ENCODE assay signal across 1 cellular context in the genomic region with DNA sequence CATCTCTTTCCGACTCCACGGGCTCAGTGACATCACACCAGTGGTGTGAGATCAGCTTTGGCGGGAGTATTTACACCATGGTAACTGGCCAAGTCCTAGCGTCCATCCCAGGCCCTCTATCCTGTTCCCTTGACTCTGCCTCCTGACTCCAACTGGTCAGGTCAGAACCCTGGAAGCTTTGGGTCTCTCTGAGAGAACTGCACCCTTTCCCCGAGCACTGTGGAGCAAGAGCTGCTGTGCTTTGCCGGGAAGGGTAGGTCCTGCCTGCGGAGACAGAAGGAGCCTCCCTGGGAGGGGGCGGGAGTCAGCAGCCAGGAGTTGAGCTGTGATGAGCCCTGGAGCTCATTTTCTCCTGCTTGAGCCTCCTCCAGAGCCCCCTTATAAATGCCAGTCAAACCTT.
TF ChIP-seq lines count a peak whose summit lies in the region.

No MANE protein-coding gene starts in this region.

TF ChIP-seq in WTC11, 78 proteins besides CTCF, POLR2A, EP300 and RAD21 (continued from another document):
- TF ChIP-seq, protein P1, sequence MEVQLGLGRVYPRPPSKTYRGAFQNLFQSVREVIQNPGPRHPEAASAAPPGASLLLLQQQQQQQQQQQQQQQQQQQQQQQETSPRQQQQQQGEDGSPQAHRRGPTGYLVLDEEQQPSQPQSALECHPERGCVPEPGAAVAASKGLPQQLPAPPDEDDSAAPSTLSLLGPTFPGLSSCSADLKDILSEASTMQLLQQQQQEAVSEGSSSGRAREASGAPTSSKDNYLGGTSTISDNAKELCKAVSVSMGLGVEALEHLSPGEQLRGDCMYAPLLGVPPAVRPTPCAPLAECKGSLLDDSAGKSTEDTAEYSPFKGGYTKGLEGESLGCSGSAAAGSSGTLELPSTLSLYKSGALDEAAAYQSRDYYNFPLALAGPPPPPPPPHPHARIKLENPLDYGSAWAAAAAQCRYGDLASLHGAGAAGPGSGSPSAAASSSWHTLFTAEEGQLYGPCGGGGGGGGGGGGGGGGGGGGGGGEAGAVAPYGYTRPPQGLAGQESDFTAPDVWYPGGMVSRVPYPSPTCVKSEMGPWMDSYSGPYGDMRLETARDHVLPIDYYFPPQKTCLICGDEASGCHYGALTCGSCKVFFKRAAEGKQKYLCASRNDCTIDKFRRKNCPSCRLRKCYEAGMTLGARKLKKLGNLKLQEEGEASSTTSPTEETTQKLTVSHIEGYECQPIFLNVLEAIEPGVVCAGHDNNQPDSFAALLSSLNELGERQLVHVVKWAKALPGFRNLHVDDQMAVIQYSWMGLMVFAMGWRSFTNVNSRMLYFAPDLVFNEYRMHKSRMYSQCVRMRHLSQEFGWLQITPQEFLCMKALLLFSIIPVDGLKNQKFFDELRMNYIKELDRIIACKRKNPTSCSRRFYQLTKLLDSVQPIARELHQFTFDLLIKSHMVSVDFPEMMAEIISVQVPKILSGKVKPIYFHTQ (CRISPR knock-in tag; IDR thresholded peaks at IDR 0.05), result no peak
